Comparison of ENCODE assay signal across 10 cellular contexts in genomic region chr2:216372761-216373291, GRCh38. TPM values are rescaled to one million over a fixed set of nuclear protein-coding genes. Genes with fewer than 3 reads are reported as not detected.
DNase-seq lines count a peak whose midpoint lies in the region; ATAC-seq, FAIRE-seq and TF ChIP-seq lines count a peak whose summit lies in the region.
"Had no signal": no experiment of that assay in that cellular context is flagged by ENCODE, and none has a peak within 500 bp of the region (broad histone marks: within the 10 kb centered on the region; RNA-seq: fewer than 3 reads in every experiment).

No MANE protein-coding gene starts in this region.

- TF ChIP-seq POLR2A in endothelial cell of umbilical vein (IDR thresholded peaks at IDR 0.05; ENCODE audit: low read depth, low read length), result peak; percentile 64
- no peak for TF ChIP-seq POLR2A in GM18505 (IDR thresholded peaks at IDR 0.05; ENCODE audit: borderline replicate concordance, extremely low read depth, insufficient read depth, insufficient read length)

- H3K79me2 ChIP-seq in endothelial cell of umbilical vein (ENCODE audit: control insufficient read depth, insufficient read depth, low read length) (peaks cover 16% of the 10 kb centered on the region), osteoblast (ENCODE audit: insufficient read depth, low read length) (peaks cover 9% of the 10 kb centered on the region)

- H2AFZ ChIP-seq in endothelial cell of umbilical vein (ENCODE audit: low read depth, low read length) (no peak overlapping the region), osteoblast (ENCODE audit: low read length) (no peak overlapping the region)

- H3K9me3 ChIP-seq in endothelial cell of umbilical vein (replicated peaks; ENCODE audit: control insufficient read depth, insufficient read depth, low read length), result no peaks in the 10 kb centered on the region
- H3K9me3 ChIP-seq in osteoblast (ENCODE audit: low read depth, low read length), result no peaks in the 10 kb centered on the region

- intact Hi-C loops in endothelial cell of umbilical vein (cut with micrococcal nuclease) (loop anchor here (1.0 to 2.0 kb wide), 9 partner anchors 10 to 156 kb away; partner anchors contain the start of genes RPL37A and SMARCAL1), posterior cingulate gyrus (cut with DNase I) (no loop called here)

- peaks cover 22 to 58% (median 26%) of the 10 kb centered on the region in 3 donors for H3K27me3 Mint-ChIP-seq in immature natural killer cell (ENCODE audit: low read depth in 3 of 3)

- H3K9ac ChIP-seq in endothelial cell of umbilical vein (replicated peaks; ENCODE audit: extremely low read depth, insufficient read depth, low read length), result peak overlapping the region; percentile 92

- H3K4me2 ChIP-seq in endothelial cell of umbilical vein (ENCODE audit: insufficient read depth, low read length) (peak overlapping the region; percentile 94), osteoblast (ENCODE audit: insufficient read depth, low read length) (peak overlapping the region; percentile 91)

- peak overlapping the region; percentile 9 to 80 (median 69) for H3K4me3 ChIP-seq in endothelial cell of umbilical vein (replicated peaks in 1 of 3; ENCODE audit: insufficient read depth in 1 of 3, low read depth in 1 of 3, low read length in 3 of 3)
- H3K4me3 ChIP-seq in osteoblast (ENCODE audit: insufficient read depth, low read length), result peak overlapping the region; percentile 76

- TF ChIP-seq CTCF in endothelial cell of umbilical vein (IDR thresholded peaks at IDR 0.05; ENCODE audit: extremely low read depth in 1 of 2, insufficient read depth in 1 of 2, low read depth in 1 of 2, low read length in 2 of 2), result no peak
- TF ChIP-seq CTCF in osteoblast (IDR thresholded peaks at IDR 0.05; ENCODE audit: extremely low read depth, low read depth, low read length), result no peak

- H3K27ac Mint-ChIP-seq in immature natural killer cell, result no peak overlapping the region
- H3K27ac Mint-ChIP-seq: natural killer cell treated with Interleukin-12 subunit alpha and Interleukin-12 subunit beta and Interleukin-15 and Interleukin-18, amount 100 ng/mL, for 72 hours had no signal

- H3K27me3 ChIP-seq in endothelial cell of umbilical vein (ENCODE audit: control insufficient read depth in 2 of 2, insufficient read depth in 2 of 2, low read length in 2 of 2) (no peaks in the 10 kb centered on the region), osteoblast (ENCODE audit: insufficient read depth, low read length) (no peaks in the 10 kb centered on the region)

- peaks cover 0 to 9% (median 1%) of the 10 kb centered on the region in 6 donors for H3K9me3 Mint-ChIP-seq in immature natural killer cell
- H3K9me3 Mint-ChIP-seq: natural killer cell treated with Interleukin-12 subunit alpha and Interleukin-12 subunit beta and Interleukin-15 and Interleukin-18, amount 100 ng/mL, for 72 hours had no signal

- H3K36me3 ChIP-seq in endothelial cell of umbilical vein (ENCODE audit: control insufficient read depth in 2 of 2, extremely low read depth in 1 of 2, insufficient read depth in 2 of 2, low read length in 2 of 2) (no peaks in the 10 kb centered on the region), osteoblast (ENCODE audit: insufficient read depth, low read length) (no peaks in the 10 kb centered on the region)

- dilution Hi-C loops in endothelial cell of umbilical vein (cut with MboI; ENCODE audit: extremely low pct_ligation_motif_present, low sequenced_read_pairs), result no loop called here

- peaks cover 14 to 16% of the 10 kb centered on the region in 2 donors for H3K4me1 Mint-ChIP-seq in immature natural killer cell

- ATAC-seq in GM18505 (IDR thresholded peaks at IDR 0.05; ENCODE audit: unreplicated experiment), result no peak

- H3K9me1 ChIP-seq in endothelial cell of umbilical vein (replicated peaks; ENCODE audit: control insufficient read depth, extremely low read depth, insufficient read depth, low read length), result no peaks in the 10 kb centered on the region

- H4K20me1 ChIP-seq in endothelial cell of umbilical vein (replicated peaks; ENCODE audit: control insufficient read depth, extremely low read depth, insufficient read depth, low read length) (peaks cover 2% of the 10 kb centered on the region), osteoblast (ENCODE audit: insufficient read depth, low read length) (no peaks in the 10 kb centered on the region)

- H3K36me3 Mint-ChIP-seq in immature natural killer cell, result peaks cover 0 to 4% (median 0%) of the 10 kb centered on the region in 3 donors

- TSS peak; percentile 73 for BruUV-seq in endothelial cell of umbilical vein (replicated peaks; lab: Mats Ljungman, UMichigan)

- FAIRE-seq in RCC 7860 (lab: Jason Lieb, UNC) (peak; percentile 77), endothelial cell of umbilical vein (lab: Jason Lieb, UNC) (peak; percentile 93)
- FAIRE-seq: endometrium had no signal

- CTCF ChIA-PET in endothelial cell of umbilical vein (lab: Charles Lee), result interaction anchor here (0.8 to 3.1 kb wide), 14 partner anchors 9 to 157 kb away, joined by 3 to 52 read pairs (median 4); partner anchors contain the start of gene SMARCAL1

- POLR2A ChIA-PET in endothelial cell of umbilical vein (lab: Charles Lee), result interaction anchor here (0.9 to 1.7 kb wide), 7 partner anchors 30 to 126 kb away, joined by 3 to 6 read pairs (median 3); partner anchors contain the start of genes RPL37A and SMARCAL1

- DNase-seq in GM04504 (ENCODE audit: low read depth), result peak; percentile 60
- DNase-seq in RCC 7860 (ENCODE audit: low spot score), result peak; percentile 92
- peak; percentile 78 for DNase-seq in endothelial cell of umbilical vein (ENCODE audit: low read depth, low spot score)
- peak; percentile 95 for DNase-seq in osteoblast (ENCODE audit: insufficient read length, low spot score, missing footprints)
- DNase-seq in posterior cingulate gyrus, result no peak
- no peak for DNase-seq in immature natural killer cell
- DNase-seq in NCI-H1105 treated with DMSO at 0.1 percent for 48 hours (lab: John Stamatoyannopoulos, UW), result no peak

- H3K4me1 ChIP-seq in endothelial cell of umbilical vein (ENCODE audit: control insufficient read depth, extremely low read depth, insufficient read depth, low read length), result peaks cover 51% of the 10 kb centered on the region
- H3K4me1 ChIP-seq in osteoblast (ENCODE audit: insufficient read depth, low read length), result peaks cover 25% of the 10 kb centered on the region

- peak overlapping the region in 2 of 5 donors; percentile 5 to 57 for H3K4me3 Mint-ChIP-seq in immature natural killer cell

- peak overlapping the region; percentile 99 for H3K27ac ChIP-seq in endothelial cell of umbilical vein (ENCODE audit: insufficient read depth, low read depth, low read length)
- H3K27ac ChIP-seq in osteoblast (ENCODE audit: low read depth, low read length), result peak overlapping the region; percentile 91

TF ChIP-seq in endothelial cell of umbilical vein, 7 proteins besides CTCF, POLR2A, EP300 and RAD21:
- TF ChIP-seq GATA2 (IDR thresholded peaks at IDR 0.05; ENCODE audit: insufficient read depth, insufficient read length, low read depth, low read length) (peak; percentile 75), POLR2AphosphoS5 (IDR thresholded peaks at IDR 0.05; ENCODE audit: insufficient read depth, low read depth, low read length) (peak; percentile 75), EZH2 (IDR thresholded peaks at IDR 0.05; ENCODE audit: borderline replicate concordance, low read depth, low read length, severe bottlenecking) (no peak), JUN (IDR thresholded peaks at IDR 0.05; ENCODE audit: borderline replicate concordance, insufficient read depth, insufficient read length, low read depth) (peak; percentile 91), FOS (IDR thresholded peaks at IDR 0.05; ENCODE audit: borderline replicate concordance, insufficient read depth, low read length) (peak; percentile 71)
TF ChIP-seq in endothelial cell of umbilical vein: peak in this region for 4.

RNA-seq across cellular contexts. Expression of gene MARCHF4, which starts 0.5 kb away (rescaled TPM):
- 21.5 and 25.2 TPM in 2 replicates for total RNA-seq in endothelial cell of umbilical vein
- polyA plus RNA-seq in endothelial cell of umbilical vein, result 11.3 and 11.7 TPM in 2 replicates
- 12.3 and 12.4 TPM in 2 replicates for polyA plus RNA-seq in endothelial cell of umbilical vein (2011; cell fraction: cytosol; rRNA removed)
- polyA plus RNA-seq in endothelial cell of umbilical vein (2011; cell fraction: nucleus; rRNA removed), result 7.8 and 8.5 TPM in 2 replicates
- 21.6 and 29.0 TPM in 2 replicates for polyA plus RNA-seq in endothelial cell of umbilical vein (2012)
- polyA minus RNA-seq in endothelial cell of umbilical vein, result 10.8 and 12.8 TPM in 2 replicates
- polyA minus RNA-seq in endothelial cell of umbilical vein (2011; cell fraction: cytosol; rRNA and poly(A)+ RNA removed), result not detected
- 9.0 and 10.9 TPM in 2 replicates for polyA minus RNA-seq in endothelial cell of umbilical vein (2011; cell fraction: nucleus; rRNA and poly(A)+ RNA removed)
- total RNA-seq in osteoblast, result 0.72 and 1.5 TPM in 2 replicates
- under 1 TPM in 1 of 3 donors, not detected in 2; 0.19 TPM for polyA plus RNA-seq in immature natural killer cell
- total RNA-seq: natural killer cell treated with Interleukin-12 subunit alpha and Interleukin-12 subunit beta and Interleukin-15 and Interleukin-18, amount 100 ng/mL, for 72 hours had no signal

RNA-seq across cellular contexts. Expression of gene SMARCAL1, which starts 39.5 kb away (rescaled TPM):
- total RNA-seq in endothelial cell of umbilical vein (28.2 and 30.7 TPM in 2 replicates), osteoblast (15.3 and 21.7 TPM in 2 replicates)
- polyA plus RNA-seq in endothelial cell of umbilical vein (24.5 and 25.4 TPM in 2 replicates), immature natural killer cell (10 to 100 TPM; 15.1 to 34.6 (median 15.2) TPM)
- polyA plus RNA-seq in endothelial cell of umbilical vein (2011; cell fraction: cytosol; rRNA removed), result 27.8 and 28.6 TPM in 2 replicates
- 33.4 and 40.5 TPM in 2 replicates for polyA plus RNA-seq in endothelial cell of umbilical vein (2011; cell fraction: nucleus; rRNA removed)
- polyA plus RNA-seq in endothelial cell of umbilical vein (2012), result 20.7 and 22.3 TPM in 2 replicates
- 47.6 and 48.6 TPM in 2 replicates for polyA minus RNA-seq in endothelial cell of umbilical vein
- 7.8 TPM for polyA minus RNA-seq in endothelial cell of umbilical vein (2011; cell fraction: cytosol; rRNA and poly(A)+ RNA removed)
- 66.7 and 68.1 TPM in 2 replicates for polyA minus RNA-seq in endothelial cell of umbilical vein (2011; cell fraction: nucleus; rRNA and poly(A)+ RNA removed)

Comparison
In these comparisons a context has a peak if more than half of its experiments do, and no peak if none do; other contexts are left out.
1. DNase-seq: peak in GM04504 (single experiment), RCC 7860 (single experiment), endothelial cell of umbilical vein (single experiment) and osteoblast (single experiment); none in posterior cingulate gyrus (0 of 10), immature natural killer cell (0 of 3) and NCI-H1105 treated with DMSO at 0.1 percent for 48 hours (single experiment).